22 cellular contexts compared by ENCODE assay signal in the genomic region with DNA sequence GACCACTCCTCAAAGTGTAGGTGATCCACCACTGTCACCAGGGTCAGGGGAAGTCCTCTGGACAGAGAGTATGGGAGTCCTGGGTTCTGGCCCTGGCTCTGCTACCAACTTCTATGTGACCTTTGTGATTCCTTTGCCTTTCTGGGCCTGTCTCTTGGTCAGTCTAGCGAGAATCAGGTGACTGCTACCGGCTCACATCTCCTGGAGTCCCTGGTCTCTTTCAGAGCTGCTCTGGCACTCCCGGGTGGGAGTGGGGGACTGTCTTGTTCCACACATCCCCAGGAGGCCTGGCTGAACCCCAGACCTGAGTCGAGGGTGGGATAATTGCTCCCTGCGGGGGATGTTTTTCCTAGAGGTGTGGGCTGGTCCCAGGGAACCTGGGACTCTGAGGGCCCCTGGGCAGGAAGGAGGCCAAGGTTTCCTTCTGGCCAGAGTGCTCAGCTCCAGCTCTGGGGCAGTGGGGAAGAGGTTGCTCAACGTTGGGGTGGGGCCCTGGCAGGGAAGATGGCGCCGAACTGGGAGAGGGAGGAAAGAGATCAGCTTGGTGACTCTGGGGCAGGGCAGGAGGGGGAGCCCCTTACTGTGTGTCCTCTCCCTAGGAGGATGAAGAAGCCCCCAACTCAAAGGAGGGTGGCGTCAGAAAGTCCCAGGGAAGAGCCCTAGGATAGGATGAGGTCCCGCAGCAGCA. TPM values are rescaled to one million over a fixed set of nuclear protein-coding genes. Genes with fewer than 3 reads are reported as not detected.
A peak's percentile ranks its signal among the peaks of the same experiment; 100 is the strongest.
DNase-seq lines count a peak whose midpoint lies in the region; TF ChIP-seq lines count a peak whose summit lies in the region.
"Had no signal": no experiment of that assay in that cellular context is flagged by ENCODE, and none has a peak within 500 bp of the region (broad histone marks: within the 10 kb centered on the region; RNA-seq: fewer than 3 reads in every experiment).

No MANE protein-coding gene starts in this region.

- H3K36me3 ChIP-seq in liver (ENCODE audit: control insufficient read depth in 4 of 4, insufficient read depth in 3 of 4, low read depth in 1 of 4, low read length in 3 of 4) (no peaks in the 10 kb centered on the region), uterus (no peaks in the 10 kb centered on the region)

- H3K4me1 ChIP-seq in liver (ENCODE audit: control insufficient read depth in 4 of 4, insufficient read depth in 4 of 4, low read length in 3 of 4) (peaks cover 10 to 27% (median 22%) of the 10 kb centered on the region in 4 donors), uterus (no peaks in the 10 kb centered on the region)
- H3K4me1 ChIP-seq: Caco-2 had no signal

- in situ Hi-C loops in SK-MEL-5 (cut with HindIII; ENCODE audit: low pct_unique_long_range_greater_than_20kb, low sequenced_read_pairs) = no loop called here

- WGBS in liver = 61% methylated on average over 10 of the region's 10 CpGs

- no peaks in the 10 kb centered on the region for H3K9me3 ChIP-seq in liver (ENCODE audit: control insufficient read depth in 4 of 4, low read length in 3 of 4)
- H3K9me3 ChIP-seq in uterus = no peaks in the 10 kb centered on the region
- H3K9me3 ChIP-seq: Caco-2 had no signal

- TF ChIP-seq CTCF in dorsolateral prefrontal cortex (IDR thresholded peaks at IDR 0.05 in 54 of 56, conservative IDR thresholded peaks at IDR 0.05 in 2 of 56; ENCODE audit: low read depth in 1 of 56, partially characterized antibody in 56 of 56) (no peak), liver (IDR thresholded peaks at IDR 0.05; ENCODE audit: low read depth, low read length, missing input control) (no peak), uterus (IDR thresholded peaks at IDR 0.05) (no peak)

- no peak for TF ChIP-seq POLR2A in uterus (IDR thresholded peaks at IDR 0.05)

- H3K9ac ChIP-seq in liver (ENCODE audit: low read depth in 1 of 2, low read length in 2 of 2) = no peak overlapping the region

- no peaks in the 10 kb centered on the region for H3K27me3 ChIP-seq in dorsolateral prefrontal cortex
- H3K27me3 ChIP-seq in liver (ENCODE audit: control insufficient read depth in 4 of 4, insufficient read depth in 4 of 4, low read length in 3 of 4) = no peaks in the 10 kb centered on the region
- H3K27me3 ChIP-seq in uterus = no peaks in the 10 kb centered on the region

- no peak for TF ChIP-seq RAD21 in liver (IDR thresholded peaks at IDR 0.05)

- peak overlapping the region; percentile 33 to 86 (median 62) for H3K4me3 ChIP-seq in dorsolateral prefrontal cortex
- no peak overlapping the region for H3K4me3 ChIP-seq in liver (ENCODE audit: low read depth in 1 of 3, low read length in 3 of 3)
- no peak overlapping the region for H3K4me3 ChIP-seq in uterus

- DNase-seq in SK-MEL-5 (ENCODE audit: low read depth, low spot score) (peak; percentile 43), dorsolateral prefrontal cortex (no peak), substantia nigra (lab: John Stamatoyannopoulos, UW) (no peak), NOMO-1 (lab: John Stamatoyannopoulos, UW; ENCODE audit: unreplicated experiment in 2 of 2) (no peak), uterus (no peak), GM19240 (ENCODE audit: insufficient read length, low spot score) (no peak), LoVo (ENCODE audit: low spot score) (no peak)
- DNase-seq: activated CD4-positive, alpha-beta T cell treated with anti-CD3 and anti-CD28 coated beads, Interleukin-2, amount 50 U/mL, for 48 hours; aorta; Caco-2; kidney glomerular epithelial cell; midbrain; NCI-H1417; SIG-M5; trophoblast cell had no signal

- intact Hi-C loops in dorsolateral prefrontal cortex (cut with DNase I) (no loop called here), uterus (cut with DNase I; ENCODE audit: low total_unique reads) (no loop called here)

- H3K27ac ChIP-seq in dorsolateral prefrontal cortex (peak overlapping the region in 58 of 59 donors; percentile 60 to 100 (median 92)), liver (ENCODE audit: low read depth in 1 of 2, low read length in 2 of 2) (peak overlapping the region; percentile 61 to 73), substantia nigra (ENCODE audit: low read depth, low read length, poor library complexity, severe bottlenecking) (peak overlapping the region; percentile 99), uterus (no peak overlapping the region)
- H3K27ac ChIP-seq: VCaP had no signal

TF ChIP-seq in liver, 16 proteins besides CTCF, POLR2A, EP300 and RAD21:
- no peak for TF ChIP-seq FOXA2 (IDR thresholded peaks at IDR 0.05)
- no peak for TF ChIP-seq JUND (IDR thresholded peaks at IDR 0.05)
- peak in 1 of 2 donors; percentile 37 for TF ChIP-seq HNF4A (conservative IDR thresholded peaks at IDR 0.05)
- TF ChIP-seq TAF1 (conservative IDR thresholded peaks at IDR 0.05) = no peak
- peak; percentile 52 for TF ChIP-seq YY1 (IDR thresholded peaks at IDR 0.05)
- no peak for TF ChIP-seq HNF4G (IDR thresholded peaks at IDR 0.05)

RNA-seq across cellular contexts. Expression of gene SOX10, which starts 2.1 kb away (rescaled TPM):
- total RNA-seq in SK-MEL-5 (2014; rRNA removed; shearing (Covaris generic)) = 188 and 199 TPM in 2 replicates
- polyA plus RNA-seq in SK-MEL-5 (2015; cell fraction: cytosol; rRNA removed) = 609 and 745 TPM in 2 replicates
- 250 and 317 TPM in 2 replicates for polyA plus RNA-seq in SK-MEL-5 (2015; cell fraction: nucleus; rRNA removed)
- total RNA-seq in dorsolateral prefrontal cortex (100 to 1,000 TPM in 35 of 120 experiments, 10 to 100 TPM in 85; 19.6 to 299 (median 76.3) TPM), liver (under 1 TPM; 0.05 to 0.08 TPM), uterus (1 to 10 TPM in 2 of 4 donors, not detected in 2; 2.3 to 3.8 TPM)
- under 1 TPM; 0.06 to 0.29 TPM for polyA plus RNA-seq in liver
- total RNA-seq: Caco-2, endothelial cell of umbilical vein, fibroblast of villous mesenchyme, HT1080, pulmonary artery endothelial cell had no signal
- polyA plus RNA-seq: endothelial cell of umbilical vein, neural cell had no signal

RNA-seq across cellular contexts. Expression of gene POLR2F, which starts 28.8 kb away (rescaled TPM):
- 260 and 264 TPM in 2 replicates for total RNA-seq in SK-MEL-5 (2014; rRNA removed; shearing (Covaris generic))
- polyA plus RNA-seq in SK-MEL-5 (2015; cell fraction: cytosol; rRNA removed) = 229 and 382 TPM in 2 replicates
- 43.2 and 78.3 TPM in 2 replicates for polyA plus RNA-seq in SK-MEL-5 (2015; cell fraction: nucleus; rRNA removed)
- total RNA-seq in dorsolateral prefrontal cortex (100 to 1,000 TPM in 66 of 120 experiments, 10 to 100 TPM in 54; 64.4 to 251 (median 103) TPM), liver (10 to 100 TPM; 21.4 to 27.9 TPM), uterus (10 to 100 TPM; 31.5 to 63.8 (median 43.3) TPM)
- 100 to 1,000 TPM in 1 of 2 donors, 10 to 100 TPM in 1; 84.7 to 152 TPM for polyA plus RNA-seq in liver

RNA-seq across cellular contexts. Expression of gene C22orf23, which starts 28.9 kb away (rescaled TPM):
- total RNA-seq in SK-MEL-5 (2014; rRNA removed; shearing (Covaris generic)) = 0.55 and 0.80 TPM in 2 replicates
- 0.68 and 1.1 TPM in 2 replicates for polyA plus RNA-seq in SK-MEL-5 (2015; cell fraction: cytosol; rRNA removed)
- polyA plus RNA-seq in SK-MEL-5 (2015; cell fraction: nucleus; rRNA removed) = 0.33 and 4.2 TPM in 2 replicates
- total RNA-seq in dorsolateral prefrontal cortex (1 to 10 TPM in 69 of 120 experiments, under 1 TPM in 46, not detected in 5; 0.25 to 2.9 (median 1.1) TPM), liver (not detected), uterus (under 1 TPM in 2 of 4 donors, not detected in 2; 0.40 to 0.76 TPM)
- under 1 TPM in 1 of 2 donors, not detected in 1; 0.02 TPM for polyA plus RNA-seq in liver
- total RNA-seq: aorta, Caco-2, fibroblast of villous mesenchyme had no signal

Comparison
In these comparisons a context has a peak if more than half of its experiments do, and no peak if none do; other contexts are left out.
1. H3K27ac ChIP-seq: peak in dorsolateral prefrontal cortex (58 of 59), liver (2 of 2) and substantia nigra (single experiment); none in uterus (0 of 2).
2. H3K4me3 ChIP-seq: peak in dorsolateral prefrontal cortex (59 of 59); none in liver (0 of 3) and uterus (0 of 2).
3. RNA of gene SOX10, which starts 2.1 kb away (total RNA-seq): 188 to 199 TPM in SK-MEL-5 and 19.6 to 299 TPM in dorsolateral prefrontal cortex; 2.3 to 3.8 TPM in uterus and 0.05 to 0.08 TPM in liver; every median in the first group is over 4 times any median in the second.